Comparison of ENCODE assay signal across 11 cellular contexts in the genomic region with DNA sequence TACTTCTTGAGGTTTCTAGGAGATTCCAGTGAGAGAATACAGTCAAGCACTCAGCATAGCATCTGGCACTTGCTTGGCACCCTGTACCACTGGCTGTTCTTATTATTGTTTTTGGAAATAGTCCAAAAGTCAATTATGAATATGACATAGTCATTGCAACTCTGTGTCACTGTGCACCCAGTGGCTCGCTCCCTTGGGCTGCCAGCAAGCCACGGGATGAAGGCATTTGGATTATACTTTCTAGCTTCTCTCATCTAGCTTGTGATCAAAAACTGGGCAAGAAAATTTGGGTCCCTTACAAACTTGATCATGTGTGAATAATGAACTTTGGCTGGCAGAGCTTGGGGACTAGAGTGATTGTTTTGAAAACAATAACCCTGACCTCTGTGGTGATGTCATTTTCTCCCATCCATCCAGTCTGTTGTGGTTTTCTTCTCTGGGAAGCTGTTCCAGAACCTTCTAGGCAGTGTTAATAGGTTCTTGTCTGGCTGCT. TPM values are rescaled to one million over a fixed set of nuclear protein-coding genes. Genes with fewer than 3 reads are reported as not detected.
DNase-seq lines count a peak whose midpoint lies in the region; ATAC-seq and TF ChIP-seq lines count a peak whose summit lies in the region.
"Had no signal": no experiment of that assay in that cellular context is flagged by ENCODE, and none has a peak within 500 bp of the region (broad histone marks: within the 10 kb centered on the region; RNA-seq: fewer than 3 reads in every experiment).

No MANE protein-coding gene starts in this region.

- in situ Hi-C loops in G401 (cut with HindIII; ENCODE audit: low sequenced_read_pairs) = no loop called here

- intact Hi-C loops in natural killer cell (cut with micrococcal nuclease) = no loop called here
- intact Hi-C loops in activated T-helper 2 cell treated with anti-CD3 and anti-CD28 coated beads, Interferon-gamma antibody, Interleukin-2, Interleukin-4, amounts not matched to agents 10 μg/mL and 5 μg/mL and 100 μg/mL, durations not matched to agents 14 hours and 24 hours and 36 hours (cut with micrococcal nuclease) = no loop called here

- DNase-seq in G401 (ENCODE audit: low spot score) (peak; percentile 34), NCI-H446 treated with DMSO at 0.1 percent for 48 hours (lab: John Stamatoyannopoulos, UW) (peak; percentile 97), epithelial cell of proximal tubule (ENCODE audit: low read depth) (peak; percentile 39), retina (peak; percentile 39), natural killer cell (no peak), NCI-H345 (lab: John Stamatoyannopoulos, UW) (no peak)
- no peak for DNase-seq in activated T-helper 2 cell treated with anti-CD3 and anti-CD28 coated beads, Interferon-gamma antibody, Interleukin-2, Interleukin-4, amounts not matched to agents 10 μg/mL and 5 μg/mL and 100 μg/mL, durations not matched to agents 14 hours and 24 hours and 36 hours (ENCODE audit: low spot score)
- no peak for DNase-seq in activated naive CD4-positive, alpha-beta T cell treated with anti-CD3 and anti-CD28 coated beads, Interleukin-2, amount 50 U/mL, for 16 hours
- DNase-seq: activated gamma-delta T cell treated with Interleukin-2 at 50 U/mL for 16 hours, right lobe of liver, T-cell had no signal

- no peaks in the 10 kb centered on the region for H3K27me3 Mint-ChIP-seq in natural killer cell (ENCODE audit: low read depth in 2 of 2)
- no peaks in the 10 kb centered on the region for H3K27me3 Mint-ChIP-seq in activated T-helper 2 cell treated with anti-CD3 and anti-CD28 coated beads, Interferon-gamma antibody, Interleukin-2, Interleukin-4, amounts not matched to agents 10 μg/mL and 5 μg/mL and 100 μg/mL, durations not matched to agents 14 hours and 24 hours and 36 hours (ENCODE audit: low read depth)

- no peak overlapping the region for H3K27ac Mint-ChIP-seq in natural killer cell
- no peak overlapping the region for H3K27ac Mint-ChIP-seq in activated T-helper 2 cell treated with anti-CD3 and anti-CD28 coated beads, Interferon-gamma antibody, Interleukin-2, Interleukin-4, amounts not matched to agents 10 μg/mL and 5 μg/mL and 100 μg/mL, durations not matched to agents 14 hours and 24 hours and 36 hours
- H3K27ac Mint-ChIP-seq: T-cell had no signal

- no peak overlapping the region for H3K4me3 Mint-ChIP-seq in natural killer cell
- no peak overlapping the region for H3K4me3 Mint-ChIP-seq in activated T-helper 2 cell treated with anti-CD3 and anti-CD28 coated beads, Interferon-gamma antibody, Interleukin-2, Interleukin-4, amounts not matched to agents 10 μg/mL and 5 μg/mL and 100 μg/mL, durations not matched to agents 14 hours and 24 hours and 36 hours (ENCODE audit: low read depth)
- H3K4me3 Mint-ChIP-seq: T-cell had no signal

- H3K36me3 Mint-ChIP-seq in natural killer cell = no peaks in the 10 kb centered on the region
- H3K36me3 Mint-ChIP-seq in activated T-helper 2 cell treated with anti-CD3 and anti-CD28 coated beads, Interferon-gamma antibody, Interleukin-2, Interleukin-4, amounts not matched to agents 10 μg/mL and 5 μg/mL and 100 μg/mL, durations not matched to agents 14 hours and 24 hours and 36 hours (ENCODE audit: low read depth) = no peaks in the 10 kb centered on the region
- H3K36me3 Mint-ChIP-seq: T-cell had no signal

- TF ChIP-seq CTCF in epithelial cell of proximal tubule (conservative IDR thresholded peaks at IDR 0.05; ENCODE audit: low read depth, low read length) (no peak), natural killer cell (IDR thresholded peaks at IDR 0.05) (no peak)

- ATAC-seq in natural killer cell = no peak
- ATAC-seq: T-cell had no signal

- H3K4me1 Mint-ChIP-seq in natural killer cell = no peaks in the 10 kb centered on the region
- no peaks in the 10 kb centered on the region for H3K4me1 Mint-ChIP-seq in activated T-helper 2 cell treated with anti-CD3 and anti-CD28 coated beads, Interferon-gamma antibody, Interleukin-2, Interleukin-4, amounts not matched to agents 10 μg/mL and 5 μg/mL and 100 μg/mL, durations not matched to agents 14 hours and 24 hours and 36 hours (ENCODE audit: low read depth)
- H3K4me1 Mint-ChIP-seq: T-cell had no signal

- H3K9me3 Mint-ChIP-seq in natural killer cell = peaks cover 3 to 4% of the 10 kb centered on the region in 2 donors
- no peaks in the 10 kb centered on the region for H3K9me3 Mint-ChIP-seq in activated T-helper 2 cell treated with anti-CD3 and anti-CD28 coated beads, Interferon-gamma antibody, Interleukin-2, Interleukin-4, amounts not matched to agents 10 μg/mL and 5 μg/mL and 100 μg/mL, durations not matched to agents 14 hours and 24 hours and 36 hours

- H3K4me3 ChIP-seq in epithelial cell of proximal tubule (ENCODE audit: low read depth, low read length) = no peak overlapping the region
- H3K4me3 ChIP-seq: right lobe of liver had no signal

RNA-seq across cellular contexts. Expression of gene LIMCH1, which starts 32.8 kb away (rescaled TPM):
- total RNA-seq in G401 (2014; rRNA removed; shearing (Covaris generic)) = not detected in 2 replicates
- 8.3 and 15.5 TPM in 2 replicates for total RNA-seq in epithelial cell of proximal tubule
- under 1 TPM in 1 of 3 donors, not detected in 2; 0.05 TPM for total RNA-seq in natural killer cell
- total RNA-seq in activated T-helper 2 cell treated with anti-CD3 and anti-CD28 coated beads, Interferon-gamma antibody, Interleukin-2, Interleukin-4, amounts not matched to agents 10 μg/mL and 5 μg/mL and 100 μg/mL, durations not matched to agents 14 hours and 24 hours and 36 hours = not detected in 2 replicates

Comparison
In these comparisons a context has a peak if more than half of its experiments do, and no peak if none do; other contexts are left out.
1. DNase-seq: peak in G401 (single experiment), NCI-H446 treated with DMSO at 0.1 percent for 48 hours (single experiment), epithelial cell of proximal tubule (single experiment) and retina (single experiment); none in natural killer cell (single experiment), activated T-helper 2 cell treated with anti-CD3 and anti-CD28 coated beads, Interferon-gamma antibody, Interleukin-2, Interleukin-4, amounts not matched to agents 10 μg/mL and 5 μg/mL and 100 μg/mL, durations not matched to agents 14 hours and 24 hours and 36 hours (single experiment), NCI-H345 (single experiment) and activated naive CD4-positive, alpha-beta T cell treated with anti-CD3 and anti-CD28 coated beads, Interleukin-2, amount 50 U/mL, for 16 hours (single experiment).